8 cellular contexts compared by ENCODE assay signal in genomic region chr12:53079226-53080117, GRCh38. TPM values are rescaled to one million over a fixed set of nuclear protein-coding genes. Genes with fewer than 3 reads are reported as not detected.
DNase-seq lines count a peak whose midpoint lies in the region; ATAC-seq, FAIRE-seq and TF ChIP-seq lines count a peak whose summit lies in the region.

TSS of gene SPRYD3 (minus strand) at chr12:53079390. CDS start at chr12:53079333, 57 bp downstream.

- peak; percentile 98 for ATAC-seq in GM19035 (IDR thresholded peaks at IDR 0.05; ENCODE audit: unreplicated experiment)
- ATAC-seq in HG03354 (IDR thresholded peaks at IDR 0.05; ENCODE audit: poor library complexity, severe bottlenecking, unreplicated experiment), result peak; percentile 98
- peak; percentile 97 to 98 for ATAC-seq in activated CD4-positive, CD25-positive, alpha-beta regulatory T cell treated with anti-CD3 and anti-CD28 coated beads, Interleukin-2, amount 50 U/mL, for 24 hours

- peak within 1 kb of the TSS; percentile 92 for H3K27ac ChIP-seq in kidney (ENCODE audit: low read depth in 2 of 2, low read length in 2 of 2)

- peaks cover 14 to 22% of the 10 kb centered on the region in 2 donors for H3K36me3 ChIP-seq in kidney (ENCODE audit: control insufficient read depth in 1 of 2, insufficient read depth in 2 of 2, low read length in 2 of 2)

- H3K4me1 ChIP-seq in kidney (ENCODE audit: control insufficient read depth in 1 of 2, insufficient read depth in 1 of 2, low read depth in 1 of 2, low read length in 2 of 2), result peaks cover 4 to 6% of the 10 kb centered on the region in 2 donors

- TF ChIP-seq CTCF in AG09319 (IDR thresholded peaks at IDR 0.05; ENCODE audit: low read depth, low read length) (no peak), kidney (IDR thresholded peaks at IDR 0.05; ENCODE audit: borderline replicate concordance, extremely low read depth, insufficient read depth) (no peak)

- peak within 1 kb of the TSS; percentile 92 to 95 for H3K9ac ChIP-seq in kidney (ENCODE audit: low read length in 2 of 2)

- intact Hi-C loops in kidney (cut with DNase I), result no loop called here

- DNase-seq in AG09319 (ENCODE audit: extremely low read depth, low read depth), result peak; percentile 95
- DNase-seq in NCI-H446 treated with DMSO at 0.1 percent for 48 hours (lab: John Stamatoyannopoulos, UW), result peak; percentile 87
- DNase-seq in cerebellar cortex (ENCODE audit: low spot score), result peak; percentile 97
- DNase-seq in kidney, result peak; percentile 99
- peak; percentile 97 for DNase-seq in stimulated activated CD4-positive, alpha-beta T cell treated with anti-CD3 and anti-CD28 coated beads, Interleukin-15, amount 100 ng/mL, for 24 hours

- FAIRE-seq in kidney (lab: Jason Lieb, UNC), result peak; percentile 23

- no peaks in the 10 kb centered on the region for H3K9me3 ChIP-seq in kidney (ENCODE audit: control insufficient read depth in 1 of 2, low read length in 2 of 2)

- H3K4me3 ChIP-seq in kidney (ENCODE audit: low read length in 2 of 2), result peak within 1 kb of the TSS; percentile 85 to 92

RNA-seq across cellular contexts. Expression of gene SPRYD3, which starts in this region (rescaled TPM):
- 72.3 TPM for total RNA-seq in kidney
- polyA plus RNA-seq in kidney (ENCODE audit: insufficient read depth, low read depth, low replicate concordance), result 40.0 TPM

Comparison
In these comparisons a context has a peak if more than half of its experiments do, and no peak if none do; other contexts are left out.
1. Peak in every context shown above with its lines: DNase-seq, ATAC-seq, H3K4me3 ChIP-seq and H3K27ac ChIP-seq.